Comparison of ENCODE assay signal across 8 cellular contexts in genomic region chr6:43052842-43053544, GRCh38. TPM values are rescaled to one million over a fixed set of nuclear protein-coding genes. Genes with fewer than 3 reads are reported as not detected.
DNase-seq lines count a peak whose midpoint lies in the region; ATAC-seq and TF ChIP-seq lines count a peak whose summit lies in the region.

No MANE protein-coding gene starts in this region.

- CTCF ChIA-PET in HEK293 (lab: Yijun Ruan, JAX) (interaction anchor here (0.7 to 1.7 kb wide), 5 partner anchors 14 to 363 kb away, joined by 3 to 8 read pairs (median 3); no protein-coding TSS in a partner anchor), mammary epithelial cell (lab: Charles Lee; ENCODE audit: low non-redundant PET) (no interaction called here)

- peaks cover 5% of the 10 kb centered on the region; the same call in 1 of the 2 replicates for H3K4me1 ChIP-seq in ES-I3 (ENCODE audit: insufficient read depth, low read length)
- peaks cover 4% of the 10 kb centered on the region for H3K4me1 ChIP-seq in HEK293 (ENCODE audit: control insufficient read depth, insufficient read depth, low read length)
- peaks cover 14% of the 10 kb centered on the region for H3K4me1 ChIP-seq in OCI-LY3 (ENCODE audit: low read length)
- H3K4me1 ChIP-seq in mammary epithelial cell (ENCODE audit: insufficient read depth, low read length): peaks cover 19% of the 10 kb centered on the region

- 25% methylated on average over 11 of the region's 22 CpGs for WGBS in mammary epithelial cell (ENCODE audit: low coverage, missing lambda C conversion rate)

- no TSS peak for BruUV-seq in mammary epithelial cell (replicated peaks; lab: Mats Ljungman, UMichigan)

- H2AFZ ChIP-seq in OCI-LY3 (ENCODE audit: low read depth, low read length): no peak overlapping the region
- peak overlapping the region; percentile 88 for H2AFZ ChIP-seq in mammary epithelial cell (ENCODE audit: low read depth, low read length)

- ATAC-seq in stimulated activated naive CD8-positive, alpha-beta T cell treated with anti-CD3 and anti-CD28 coated beads, Interleukin-15, Interleukin-2, amounts not matched to agents 100 U/mL and 50 U/mL, for 24 hours: peak; percentile 34

- peak overlapping the region; percentile 74 for H3K4me3 ChIP-seq in HEK293 (ENCODE audit: low read depth, low read length)
- H3K4me3 ChIP-seq in OCI-LY3 (ENCODE audit: low read length): peak overlapping the region; percentile 87
- peak overlapping the region; percentile 90 to 93 (median 92) for H3K4me3 ChIP-seq in mammary epithelial cell (replicated peaks in 1 of 3; ENCODE audit: insufficient read depth in 1 of 3, low read depth in 2 of 3, low read length in 3 of 3)

- peak overlapping the region; percentile 84 for H3K4me2 ChIP-seq in OCI-LY3 (ENCODE audit: low read length)
- H3K4me2 ChIP-seq in mammary epithelial cell (ENCODE audit: insufficient read depth, low read depth, low read length): peak overlapping the region; percentile 100

- intact Hi-C loops in mammary epithelial cell (cut with micrococcal nuclease): loop anchor here (5.0 kb wide), 1 partner anchor 91 kb away; the partner anchor contains the start of gene GNMT

- H4K20me1 ChIP-seq in OCI-LY3 (ENCODE audit: insufficient read depth, low read length): no peaks in the 10 kb centered on the region
- no peaks in the 10 kb centered on the region for H4K20me1 ChIP-seq in mammary epithelial cell (ENCODE audit: insufficient read depth, low read length)

- dilution Hi-C loops in mammary epithelial cell (cut with HindIII; ENCODE audit: low sequenced_read_pairs): no loop called here

- DNase-seq in mammary epithelial cell: peak; percentile 15
- peak; percentile 14 for DNase-seq in stimulated activated naive CD8-positive, alpha-beta T cell treated with anti-CD3 and anti-CD28 coated beads, Interleukin-15, Interleukin-2, amounts not matched to agents 100 U/mL and 50 U/mL, for 24 hours
- no peak for DNase-seq in occipital lobe (lab: John Stamatoyannopoulos, UW)
- DNase-seq in cerebellar cortex (ENCODE audit: low spot score): no peak

- H3K27me3 ChIP-seq in OCI-LY3 (ENCODE audit: low read depth, low read length): no peaks in the 10 kb centered on the region
- H3K27me3 ChIP-seq in mammary epithelial cell (ENCODE audit: insufficient read depth, low read length): no peaks in the 10 kb centered on the region
- H3K27me3 ChIP-seq in layer of hippocampus (ENCODE audit: control insufficient read depth, insufficient read depth, low read length): no peaks in the 10 kb centered on the region

- H3K9me3 ChIP-seq in ES-I3 (ENCODE audit: control insufficient read depth, insufficient read depth, low read length): no peaks in the 10 kb centered on the region
- no peaks in the 10 kb centered on the region for H3K9me3 ChIP-seq in HEK293 (ENCODE audit: control insufficient read depth, insufficient read depth, low read depth, low read length)
- H3K9me3 ChIP-seq in OCI-LY3 (ENCODE audit: insufficient read depth, low read length): no peaks in the 10 kb centered on the region
- no peaks in the 10 kb centered on the region for H3K9me3 ChIP-seq in mammary epithelial cell (replicated peaks; ENCODE audit: insufficient read depth, low read length)

- H3K79me2 ChIP-seq in OCI-LY3 (ENCODE audit: low read length) (peaks cover 21% of the 10 kb centered on the region), mammary epithelial cell (ENCODE audit: insufficient read depth, low read length) (peaks cover 18% of the 10 kb centered on the region)

- H3K36me3 ChIP-seq in ES-I3 (ENCODE audit: insufficient read depth, low read length) (peaks cover 6% of the 10 kb centered on the region), HEK293 (ENCODE audit: control insufficient read depth in 2 of 2, insufficient read depth in 1 of 2, low read length in 2 of 2) (peaks cover 23 to 74% of the 10 kb centered on the region in 2 experiments; a peak in 2 of 3 replicates), OCI-LY3 (replicated peaks; ENCODE audit: low read depth, low read length) (peaks cover 41% of the 10 kb centered on the region), mammary epithelial cell (ENCODE audit: insufficient read depth, low read length) (no peaks in the 10 kb centered on the region)

- TF ChIP-seq CTCF in HEK293 (tag by site-specific recombination; IDR thresholded peaks at IDR 0.05) (peak; percentile 77; the same call in 1 of the 2 replicates), OCI-LY3 (IDR thresholded peaks at IDR 0.05; ENCODE audit: low read depth, low read length) (no peak), mammary epithelial cell (conservative IDR thresholded peaks at IDR 0.05 in 1 of 2, IDR thresholded peaks at IDR 0.05 in 1 of 2; ENCODE audit: extremely low read depth in 1 of 2, insufficient read depth in 1 of 2, low read depth in 1 of 2, low read length in 2 of 2) (no peak)

- in situ Hi-C loops in mammary epithelial cell (cut with MboI; ENCODE audit: low sequenced_read_pairs in 2 of 2): no loop called here

- H3K27ac ChIP-seq in HEK293 (ENCODE audit: extremely low read depth, low read depth, low read length) (peak overlapping the region; percentile 85), OCI-LY3 (ENCODE audit: low read length) (peak overlapping the region; percentile 42), mammary epithelial cell (ENCODE audit: insufficient read depth, low read depth, low read length) (peak overlapping the region; percentile 74), layer of hippocampus (ENCODE audit: low read depth, low read length) (peak overlapping the region; percentile 77)

- H3K9ac ChIP-seq in ES-I3 (ENCODE audit: low read depth, low read length): peak overlapping the region; percentile 89
- peak overlapping the region; percentile 90 for H3K9ac ChIP-seq in OCI-LY3 (ENCODE audit: low read length)
- peak overlapping the region; percentile 80 for H3K9ac ChIP-seq in mammary epithelial cell (ENCODE audit: insufficient read depth, low read length)

- POLR2A ChIA-PET in HEK293 (lab: Yijun Ruan, JAX): interaction anchor here (0.8 to 3.4 kb wide), 24 partner anchors 10 to 464 kb away, joined by 3 to 50 read pairs (median 10); partner anchors contain the start of genes CNPY3, CUL9, KLHDC3 and MEA1

TF ChIP-seq in HEK293, 187 proteins besides CTCF, POLR2A, EP300 and RAD21 (continues in another document):
- TF ChIP-seq AEBP2 (tag by site-specific recombination; IDR thresholded peaks at IDR 0.05; ENCODE audit: borderline replicate concordance) (no peak), ZBTB8A (tag by site-specific recombination; IDR thresholded peaks at IDR 0.05) (no peak), ZNF837 (tag by site-specific recombination; IDR thresholded peaks at IDR 0.05) (peak; percentile 64; the same call in 1 of the 2 replicates), ZNF600 (tag by site-specific recombination; IDR thresholded peaks at IDR 0.05) (peak; percentile 94), ZNF169 (tag by site-specific recombination; IDR thresholded peaks at IDR 0.05) (0 out of 2 replicates have a peak, but pooled peaks have one; percentile 14), MYNN (tag by site-specific recombination; IDR thresholded peaks at IDR 0.05; ENCODE audit: borderline replicate concordance) (peak; percentile 96), ZNF140 (tag by site-specific recombination; IDR thresholded peaks at IDR 0.05) (no peak), ZNF341 (tag by site-specific recombination; IDR thresholded peaks at IDR 0.05; ENCODE audit: low read depth) (peak; percentile 41; the same call in 1 of the 2 replicates), ZNF266 (tag by site-specific recombination; IDR thresholded peaks at IDR 0.05; ENCODE audit: low read depth) (0 out of 2 replicates have a peak, but pooled peaks have one; percentile 14), ZBTB17 (tag by site-specific recombination; IDR thresholded peaks at IDR 0.05) (peak; percentile 12), HOXD13 (CRISPR knock-in tag; IDR thresholded peaks at IDR 0.05; ENCODE audit: borderline replicate concordance) (0 out of 2 replicates have a peak, but pooled peaks have one; percentile 6), SCRT2 (tag by site-specific recombination; IDR thresholded peaks at IDR 0.05) (peak; percentile 65; the same call in 1 of the 2 replicates), HOXC10 (CRISPR knock-in tag; IDR thresholded peaks at IDR 0.05) (0 out of 2 replicates have a peak, but pooled peaks have one; percentile 47), ZFHX2 (tag by site-specific recombination; conservative IDR thresholded peaks at IDR 0.05) (peak; percentile 83)

RNA-seq across cellular contexts. Expression of gene CUL7, which starts 0.7 kb away (rescaled TPM):
- total RNA-seq in mammary epithelial cell (10 to 100 TPM; 21.5 to 31.5 TPM), occipital lobe (12.8 TPM)
- 11.2 TPM for polyA plus RNA-seq in mammary epithelial cell
- 29.0 TPM for polyA minus RNA-seq in mammary epithelial cell

RNA-seq across cellular contexts. Expression of gene MRPL2, which starts 6.2 kb away (rescaled TPM):
- total RNA-seq in mammary epithelial cell (10 to 100 TPM; 13.3 to 75.2 TPM), occipital lobe (8.9 TPM)
- polyA plus RNA-seq in mammary epithelial cell: 41.3 TPM
- 26.7 TPM for polyA minus RNA-seq in mammary epithelial cell

RNA-seq across cellular contexts. Expression of gene KLC4, which starts 6.4 kb away (rescaled TPM):
- total RNA-seq in mammary epithelial cell (10 to 100 TPM; 17.5 to 20.2 TPM), occipital lobe (20.7 TPM)
- polyA plus RNA-seq in mammary epithelial cell: 9.3 TPM
- polyA minus RNA-seq in mammary epithelial cell: 1.9 TPM

RNA-seq across cellular contexts. Expression of gene PTK7, which starts 23.1 kb away (rescaled TPM):
- total RNA-seq in mammary epithelial cell (100 to 1,000 TPM; 141 to 277 TPM), occipital lobe (26.0 TPM)
- 124 TPM for polyA plus RNA-seq in mammary epithelial cell
- polyA minus RNA-seq in mammary epithelial cell: 118 TPM

RNA-seq across cellular contexts. Expression of gene RRP36, which starts 31.6 kb away (rescaled TPM):
- total RNA-seq in mammary epithelial cell (10 to 100 TPM; 61.0 to 85.0 TPM), occipital lobe (52.3 TPM)
- polyA plus RNA-seq in mammary epithelial cell: 82.8 TPM
- 40.5 TPM for polyA minus RNA-seq in mammary epithelial cell

Comparison
In these comparisons a context has a peak if more than half of its experiments do, and no peak if none do; other contexts are left out.
1. DNase-seq: peak in mammary epithelial cell (single experiment) and stimulated activated naive CD8-positive, alpha-beta T cell treated with anti-CD3 and anti-CD28 coated beads, Interleukin-15, Interleukin-2, amounts not matched to agents 100 U/mL and 50 U/mL, for 24 hours (single experiment); none in occipital lobe (single experiment) and cerebellar cortex (single experiment).
2. Peak in every context shown above with its lines, with median percentiles within 50 percentile points of each other: H3K9ac ChIP-seq, H3K27ac ChIP-seq and H3K4me3 ChIP-seq.